13 cellular contexts compared by ENCODE assay signal in the genomic region with DNA sequence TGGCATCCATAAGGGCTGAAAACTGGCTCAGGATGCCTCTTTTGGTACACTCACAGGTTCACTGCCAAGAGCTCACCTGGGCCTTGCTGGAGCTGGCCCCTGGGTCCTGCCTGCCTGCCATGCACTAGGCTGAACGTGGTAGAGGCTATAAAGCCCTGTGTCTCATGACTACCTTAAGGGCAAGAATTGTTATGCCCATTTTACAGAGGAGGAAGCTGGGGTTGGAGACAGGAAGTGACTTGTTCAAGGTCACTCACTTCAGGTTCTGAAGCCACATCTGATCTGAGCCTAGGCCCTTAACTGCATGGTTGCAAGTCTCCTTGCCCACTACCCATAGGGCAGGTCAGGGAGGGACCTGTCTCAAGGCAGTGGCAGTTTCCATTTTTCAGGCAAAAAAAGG. TPM values are rescaled to one million over a fixed set of nuclear protein-coding genes. Genes with fewer than 3 reads are reported as not detected.
A peak's percentile ranks its signal among the peaks of the same experiment; 100 is the strongest.
DNase-seq lines count a peak whose midpoint lies in the region; ATAC-seq and TF ChIP-seq lines count a peak whose summit lies in the region.
"Had no signal": no experiment of that assay in that cellular context is flagged by ENCODE, and none has a peak within 500 bp of the region (broad histone marks: within the 10 kb centered on the region; RNA-seq: fewer than 3 reads in every experiment).

No MANE protein-coding gene starts in this region.

- TF ChIP-seq POLR2A in NB4 (IDR thresholded peaks at IDR 0.05; ENCODE audit: extremely low read depth, insufficient read length), result no peak
- no peak for TF ChIP-seq POLR2A in prostate gland (IDR thresholded peaks at IDR 0.05)
- no peak for TF ChIP-seq POLR2A in sigmoid colon (IDR thresholded peaks at IDR 0.05)

- peaks cover 71% of the 10 kb centered on the region for H3K4me1 Mint-ChIP-seq in activated CD4-positive, alpha-beta T cell treated with anti-CD3 and anti-CD28 coated beads, Interleukin-2, amount 10 ng/mL, durations not matched to agents 24 days and 14 days
- peaks cover 63% of the 10 kb centered on the region for H3K4me1 Mint-ChIP-seq in central memory CD8-positive, alpha-beta T cell
- peaks cover 73% of the 10 kb centered on the region for H3K4me1 Mint-ChIP-seq in stimulated activated effector memory CD8-positive, alpha-beta T cell treated with anti-CD3 and anti-CD28 coated beads, Interleukin-12 subunit alpha, Interleukin-12 subunit beta, amount 100 ng/mL, for 72 hours

- H3K27me3 Mint-ChIP-seq in activated CD4-positive, alpha-beta T cell treated with anti-CD3 and anti-CD28 coated beads, Interleukin-2, amount 10 ng/mL, durations not matched to agents 24 days and 14 days, result no peaks in the 10 kb centered on the region
- H3K27me3 Mint-ChIP-seq in central memory CD8-positive, alpha-beta T cell, result no peaks in the 10 kb centered on the region

- H3K36me3 Mint-ChIP-seq in activated CD4-positive, alpha-beta T cell treated with anti-CD3 and anti-CD28 coated beads, Interleukin-2, amount 10 ng/mL, durations not matched to agents 24 days and 14 days (ENCODE audit: low read depth), result peaks cover 30% of the 10 kb centered on the region
- H3K36me3 Mint-ChIP-seq in central memory CD8-positive, alpha-beta T cell (ENCODE audit: insufficient read depth), result peaks cover 8% of the 10 kb centered on the region
- peaks cover 28% of the 10 kb centered on the region for H3K36me3 Mint-ChIP-seq in stimulated activated effector memory CD8-positive, alpha-beta T cell treated with anti-CD3 and anti-CD28 coated beads, Interleukin-12 subunit alpha, Interleukin-12 subunit beta, amount 100 ng/mL, for 72 hours

- ATAC-seq in central memory CD8-positive, alpha-beta T cell (replicated peaks; ENCODE audit: extremely low read depth, poor library complexity, severe bottlenecking), result no peak
- no peak for ATAC-seq in stimulated activated effector memory CD8-positive, alpha-beta T cell treated with anti-CD3 and anti-CD28 coated beads, Interleukin-12 subunit alpha, Interleukin-12 subunit beta, amount 100 ng/mL, for 72 hours

- H3K9me3 ChIP-seq in prostate gland (no peaks in the 10 kb centered on the region), sigmoid colon (no peaks in the 10 kb centered on the region)

- H3K27ac Mint-ChIP-seq in activated CD4-positive, alpha-beta T cell treated with anti-CD3 and anti-CD28 coated beads, Interleukin-2, amount 10 ng/mL, durations not matched to agents 24 days and 14 days, result peak overlapping the region; percentile 79
- H3K27ac Mint-ChIP-seq in central memory CD8-positive, alpha-beta T cell (ENCODE audit: low read depth), result peak overlapping the region; percentile 39
- peak overlapping the region; percentile 79 for H3K27ac Mint-ChIP-seq in stimulated activated effector memory CD8-positive, alpha-beta T cell treated with anti-CD3 and anti-CD28 coated beads, Interleukin-12 subunit alpha, Interleukin-12 subunit beta, amount 100 ng/mL, for 72 hours

- intact Hi-C loops in activated CD4-positive, alpha-beta T cell treated with anti-CD3 and anti-CD28 coated beads, Interleukin-2, amount 10 ng/mL, durations not matched to agents 24 days and 14 days (cut with micrococcal nuclease), result no loop called here
- intact Hi-C loops in prostate gland (cut with DNase I) (no loop called here), sigmoid colon (cut with DNase I) (no loop called here)

- 81% methylated on average over 1 of the region's 1 CpG for WGBS in prostate gland
- 68 to 74% methylated on average over 1 of the region's 1 CpG for WGBS in sigmoid colon, 2 donors

- H3K4me3 ChIP-seq in NB4 (ENCODE audit: low read depth, low read length) (no peak overlapping the region), prostate gland (no peak overlapping the region), sigmoid colon (no peak overlapping the region)

- H3K27me3 ChIP-seq in prostate gland (replicated peaks; ENCODE audit: insufficient read depth) (no peaks in the 10 kb centered on the region), sigmoid colon (no peaks in the 10 kb centered on the region)

- H3K9me3 Mint-ChIP-seq in activated CD4-positive, alpha-beta T cell treated with anti-CD3 and anti-CD28 coated beads, Interleukin-2, amount 10 ng/mL, durations not matched to agents 24 days and 14 days, result no peaks in the 10 kb centered on the region
- no peaks in the 10 kb centered on the region for H3K9me3 Mint-ChIP-seq in central memory CD8-positive, alpha-beta T cell
- H3K9me3 Mint-ChIP-seq in stimulated activated effector memory CD8-positive, alpha-beta T cell treated with anti-CD3 and anti-CD28 coated beads, Interleukin-12 subunit alpha, Interleukin-12 subunit beta, amount 100 ng/mL, for 72 hours, result no peaks in the 10 kb centered on the region

- peaks cover 22% of the 10 kb centered on the region for H3K4me1 ChIP-seq in prostate gland (replicated peaks)
- peaks cover 0 to 77% (median 54%) of the 10 kb centered on the region in 4 donors for H3K4me1 ChIP-seq in sigmoid colon

- TF ChIP-seq CTCF in NB4 (IDR thresholded peaks at IDR 0.05; ENCODE audit: low read depth, low read length) (no peak), prostate gland (IDR thresholded peaks at IDR 0.05) (no peak), sigmoid colon (IDR thresholded peaks at IDR 0.05) (no peak)

- peak; percentile 68 for DNase-seq in activated CD4-positive, alpha-beta T cell treated with anti-CD3 and anti-CD28 coated beads, Interleukin-2, amount 10 ng/mL, durations not matched to agents 24 days and 14 days
- DNase-seq in activated CD4-positive, alpha-beta T cell treated with anti-CD3 and anti-CD28 coated beads, Interleukin-2, amount 50 U/mL, for 4 hours, result no peak
- DNase-seq in NB4 (ENCODE audit: low read depth) (peak; percentile 37), prostate gland (ENCODE audit: low spot score) (no peak), sigmoid colon (no peak), DMS79 treated with DMSO at 0.1 percent for 48 hours (lab: John Stamatoyannopoulos, UW) (no peak)
- no peak for DNase-seq in central memory CD8-positive, alpha-beta T cell (ENCODE audit: low spot score in 2 of 2)
- DNase-seq in stimulated activated effector memory CD8-positive, alpha-beta T cell treated with anti-CD3 and anti-CD28 coated beads, Interleukin-12 subunit alpha, Interleukin-12 subunit beta, amount 100 ng/mL, for 72 hours (ENCODE audit: low spot score in 2 of 2), result no peak
- DNase-seq: activated CD8-positive, alpha-beta memory T cell treated with anti-CD3 and anti-CD28 coated beads, Interleukin-2, amount 50 U/mL, for 48 hours; hypothalamus; NCI-H2171 had no signal

- H3K4me3 Mint-ChIP-seq in activated CD4-positive, alpha-beta T cell treated with anti-CD3 and anti-CD28 coated beads, Interleukin-2, amount 10 ng/mL, durations not matched to agents 24 days and 14 days, result peak overlapping the region; percentile 28
- no peak overlapping the region for H3K4me3 Mint-ChIP-seq in central memory CD8-positive, alpha-beta T cell
- H3K4me3 Mint-ChIP-seq in stimulated activated effector memory CD8-positive, alpha-beta T cell treated with anti-CD3 and anti-CD28 coated beads, Interleukin-12 subunit alpha, Interleukin-12 subunit beta, amount 100 ng/mL, for 72 hours, result no peak overlapping the region

- H3K36me3 ChIP-seq in prostate gland (no peaks in the 10 kb centered on the region), sigmoid colon (peaks cover 0 to 3% (median 0%) of the 10 kb centered on the region in 4 donors)

- H3K27ac ChIP-seq in prostate gland (no peak overlapping the region), sigmoid colon (peak overlapping the region in 1 of 4 donors; percentile 13)
- H3K27ac ChIP-seq: epithelial cell of prostate, KMS-11 had no signal

- no peak for TF ChIP-seq EP300 in sigmoid colon (IDR thresholded peaks at IDR 0.05)

RNA-seq across cellular contexts. Expression of a gene that starts 7.9 kb away (rescaled TPM):
- 40.6 and 51.3 TPM in 2 replicates for total RNA-seq in activated CD4-positive, alpha-beta T cell treated with anti-CD3 and anti-CD28 coated beads, Interleukin-2, amount 10 ng/mL, durations not matched to agents 24 days and 14 days
- total RNA-seq in prostate gland (100 to 1,000 TPM in 1 of 2 donors, 10 to 100 TPM in 1; 30.8 to 111 TPM), sigmoid colon (10 to 100 TPM; 37.1 to 49.4 (median 43.5) TPM)
- 10 to 100 TPM; 27.6 to 55.6 (median 40.7) TPM for polyA plus RNA-seq in sigmoid colon

RNA-seq across cellular contexts. Expression of a gene that starts 19.9 kb away (rescaled TPM):
- 58.6 and 61.6 TPM in 2 replicates for total RNA-seq in activated CD4-positive, alpha-beta T cell treated with anti-CD3 and anti-CD28 coated beads, Interleukin-2, amount 10 ng/mL, durations not matched to agents 24 days and 14 days
- total RNA-seq in prostate gland, result 10 to 100 TPM; 36.8 to 72.7 TPM
- total RNA-seq in sigmoid colon, result 100 to 1,000 TPM in 2 of 4 donors, 10 to 100 TPM in 2; 56.6 to 114 (median 90.0) TPM
- 10 to 100 TPM; 50.5 to 51.3 (median 50.9) TPM for polyA plus RNA-seq in sigmoid colon

RNA-seq across cellular contexts. Expression of a gene that starts 54.3 kb away (rescaled TPM):
- total RNA-seq in activated CD4-positive, alpha-beta T cell treated with anti-CD3 and anti-CD28 coated beads, Interleukin-2, amount 10 ng/mL, durations not matched to agents 24 days and 14 days, result 7.5 and 9.0 TPM in 2 replicates
- total RNA-seq in prostate gland (10 to 100 TPM; 67.1 to 78.7 TPM), sigmoid colon (100 to 1,000 TPM in 1 of 4 donors, 10 to 100 TPM in 3; 46.7 to 102 (median 71.0) TPM)
- polyA plus RNA-seq in sigmoid colon, result 10 to 100 TPM in 2 of 3 donors, 1 to 10 TPM in 1; 5.8 to 18.0 (median 17.2) TPM

Comparison
In these comparisons a context has a peak if more than half of its experiments do, and no peak if none do; other contexts are left out.
1. DNase-seq: peak in activated CD4-positive, alpha-beta T cell treated with anti-CD3 and anti-CD28 coated beads, Interleukin-2, amount 10 ng/mL, durations not matched to agents 24 days and 14 days (single experiment) and NB4 (single experiment); none in activated CD4-positive, alpha-beta T cell treated with anti-CD3 and anti-CD28 coated beads, Interleukin-2, amount 50 U/mL, for 4 hours (0 of 2), central memory CD8-positive, alpha-beta T cell (0 of 2), stimulated activated effector memory CD8-positive, alpha-beta T cell treated with anti-CD3 and anti-CD28 coated beads, Interleukin-12 subunit alpha, Interleukin-12 subunit beta, amount 100 ng/mL, for 72 hours (0 of 2), prostate gland (single experiment), sigmoid colon (single experiment) and DMS79 treated with DMSO at 0.1 percent for 48 hours (single experiment).
2. Peak in every context shown above with its lines, with median percentiles within 50 percentile points of each other: H3K27ac Mint-ChIP-seq.